Comparison of ENCODE assay signal across 16 cellular contexts in the genomic region with DNA sequence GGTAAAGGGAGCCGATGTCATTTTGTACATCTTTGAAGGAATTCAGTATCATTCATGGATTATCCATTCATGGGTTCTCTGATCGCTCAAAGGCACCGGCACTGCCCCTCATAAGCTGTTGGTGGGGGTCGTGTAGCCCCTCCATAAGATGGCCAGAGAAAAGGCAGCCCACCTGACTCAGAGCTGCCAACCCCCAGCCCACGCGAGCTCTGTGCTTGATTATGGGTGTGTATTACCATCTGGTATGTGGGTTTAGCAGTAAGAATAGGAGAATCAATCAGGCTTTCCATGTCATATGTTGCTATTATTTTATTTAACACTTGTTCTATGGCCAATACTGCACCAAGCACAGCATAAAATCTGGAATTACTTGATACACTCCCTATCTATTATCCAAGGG. TPM values are rescaled to one million over a fixed set of nuclear protein-coding genes. Genes with fewer than 3 reads are reported as not detected.
DNase-seq lines count a peak whose midpoint lies in the region; ATAC-seq and TF ChIP-seq lines count a peak whose summit lies in the region.
"Had no signal": no experiment of that assay in that cellular context is flagged by ENCODE, and none has a peak within 500 bp of the region (broad histone marks: within the 10 kb centered on the region; RNA-seq: fewer than 3 reads in every experiment).

No MANE protein-coding gene starts in this region.

- H3K27ac Mint-ChIP-seq in activated CD8-positive, alpha-beta T cell treated with anti-CD3 and anti-CD28 coated beads for 36 hours: peak overlapping the region; percentile 62
- peak overlapping the region; percentile 68 for H3K27ac Mint-ChIP-seq in activated naive CD8-positive, alpha-beta T cell treated with anti-CD3 and anti-CD28 coated beads, Interleukin-2, amount 10 ng/mL, durations not matched to agents 7 days and 5 days
- peak overlapping the region; percentile 18 for H3K27ac Mint-ChIP-seq in stimulated activated effector memory CD8-positive, alpha-beta T cell treated with anti-CD3 and anti-CD28 coated beads, Interleukin-12 subunit alpha, Interleukin-12 subunit beta, amount 100 ng/mL, for 72 hours
- H3K27ac Mint-ChIP-seq: HFFc6 had no signal

- H3K9me3 Mint-ChIP-seq in activated CD8-positive, alpha-beta T cell treated with anti-CD3 and anti-CD28 coated beads for 36 hours: no peaks in the 10 kb centered on the region
- H3K9me3 Mint-ChIP-seq in activated naive CD8-positive, alpha-beta T cell treated with anti-CD3 and anti-CD28 coated beads, Interleukin-2, amount 10 ng/mL, durations not matched to agents 7 days and 5 days: no peaks in the 10 kb centered on the region
- no peaks in the 10 kb centered on the region for H3K9me3 Mint-ChIP-seq in stimulated activated effector memory CD8-positive, alpha-beta T cell treated with anti-CD3 and anti-CD28 coated beads, Interleukin-12 subunit alpha, Interleukin-12 subunit beta, amount 100 ng/mL, for 72 hours
- H3K9me3 Mint-ChIP-seq: HFFc6 had no signal

- CTCF ChIA-PET in activated CD8-positive, alpha-beta T cell treated with anti-CD3 and anti-CD28 coated beads for 36 hours (lab: Charles Lee): interaction anchor here (0.8 to 1.5 kb wide), 6 partner anchors 9 to 82 kb away, joined by 3 to 6 read pairs (median 3); no protein-coding TSS in a partner anchor

- POLR2A ChIA-PET in activated CD8-positive, alpha-beta T cell treated with anti-CD3 and anti-CD28 coated beads for 36 hours (lab: Charles Lee): interaction anchor here (1.2 to 1.6 kb wide), 2 partner anchors 32 to 105 kb away, joined by 3 to 4 read pairs; partner anchors contain the start of genes AMIGO2 and PCED1B
- POLR2A ChIA-PET in activated naive CD8-positive, alpha-beta T cell treated with anti-CD3 and anti-CD28 coated beads, Interleukin-2, amount 10 ng/mL, durations not matched to agents 7 days and 5 days (lab: Charles Lee): no interaction called here

- peak overlapping the region; percentile 8 for H3K4me3 Mint-ChIP-seq in activated CD8-positive, alpha-beta T cell treated with anti-CD3 and anti-CD28 coated beads for 36 hours
- H3K4me3 Mint-ChIP-seq in activated naive CD8-positive, alpha-beta T cell treated with anti-CD3 and anti-CD28 coated beads, Interleukin-2, amount 10 ng/mL, durations not matched to agents 7 days and 5 days: peak overlapping the region; percentile 59
- H3K4me3 Mint-ChIP-seq in stimulated activated effector memory CD8-positive, alpha-beta T cell treated with anti-CD3 and anti-CD28 coated beads, Interleukin-12 subunit alpha, Interleukin-12 subunit beta, amount 100 ng/mL, for 72 hours: peak overlapping the region; percentile 21
- H3K4me3 Mint-ChIP-seq: HFFc6 had no signal

- DNase-seq in activated naive CD4-positive, alpha-beta T cell treated with Interleukin-2 at 50 U/mL for 16 hours: peak; percentile 9
- DNase-seq in activated naive CD4-positive, alpha-beta T cell treated with anti-CD3 and anti-CD28 coated beads, Interleukin-2, amount 50 U/mL, for 16 hours: no peak
- DNase-seq in activated CD8-positive, alpha-beta T cell treated with anti-CD3 and anti-CD28 coated beads for 36 hours: peak; percentile 13
- no peak for DNase-seq in activated naive CD8-positive, alpha-beta T cell treated with anti-CD3 and anti-CD28 coated beads, Interleukin-2, amount 10 ng/mL, durations not matched to agents 7 days and 5 days
- no peak for DNase-seq in stimulated activated effector memory CD8-positive, alpha-beta T cell treated with anti-CD3 and anti-CD28 coated beads, Interleukin-12 subunit alpha, Interleukin-12 subunit beta, amount 100 ng/mL, for 72 hours (ENCODE audit: low spot score in 2 of 2)
- DNase-seq in NOMO-1 treated with dmso at 0.1 percent for 144 hours (lab: John Stamatoyannopoulos, UW; ENCODE audit: unreplicated experiment) (no peak), cortex of kidney (lab: John Stamatoyannopoulos, UW) (no peak), NCI-H2081 (lab: John Stamatoyannopoulos, UW) (no peak)
- DNase-seq: COR-L47, EL, HFFc6, NCI-H1092, NCI-H146, NCI-H2081 treated with DMSO at 0.1 percent for 48 hours, NCI-H510A, NCI-H774 had no signal

- H3K27me3 Mint-ChIP-seq in activated CD8-positive, alpha-beta T cell treated with anti-CD3 and anti-CD28 coated beads for 36 hours: no peaks in the 10 kb centered on the region
- no peaks in the 10 kb centered on the region for H3K27me3 Mint-ChIP-seq in activated naive CD8-positive, alpha-beta T cell treated with anti-CD3 and anti-CD28 coated beads, Interleukin-2, amount 10 ng/mL, durations not matched to agents 7 days and 5 days

- H3K36me3 Mint-ChIP-seq in activated CD8-positive, alpha-beta T cell treated with anti-CD3 and anti-CD28 coated beads for 36 hours (ENCODE audit: low read depth): peaks cover 21% of the 10 kb centered on the region
- peaks cover 44% of the 10 kb centered on the region for H3K36me3 Mint-ChIP-seq in activated naive CD8-positive, alpha-beta T cell treated with anti-CD3 and anti-CD28 coated beads, Interleukin-2, amount 10 ng/mL, durations not matched to agents 7 days and 5 days
- no peaks in the 10 kb centered on the region for H3K36me3 Mint-ChIP-seq in stimulated activated effector memory CD8-positive, alpha-beta T cell treated with anti-CD3 and anti-CD28 coated beads, Interleukin-12 subunit alpha, Interleukin-12 subunit beta, amount 100 ng/mL, for 72 hours

- TF ChIP-seq CTCF in activated CD8-positive, alpha-beta T cell treated with anti-CD3 and anti-CD28 coated beads for 36 hours (IDR thresholded peaks at IDR 0.05): no peak

- intact Hi-C loops in activated CD8-positive, alpha-beta T cell treated with anti-CD3 and anti-CD28 coated beads for 36 hours (cut with micrococcal nuclease): no loop called here

- H3K4me1 Mint-ChIP-seq in activated CD8-positive, alpha-beta T cell treated with anti-CD3 and anti-CD28 coated beads for 36 hours (ENCODE audit: low read depth): peaks cover 30% of the 10 kb centered on the region
- peaks cover 23% of the 10 kb centered on the region for H3K4me1 Mint-ChIP-seq in activated naive CD8-positive, alpha-beta T cell treated with anti-CD3 and anti-CD28 coated beads, Interleukin-2, amount 10 ng/mL, durations not matched to agents 7 days and 5 days
- H3K4me1 Mint-ChIP-seq in stimulated activated effector memory CD8-positive, alpha-beta T cell treated with anti-CD3 and anti-CD28 coated beads, Interleukin-12 subunit alpha, Interleukin-12 subunit beta, amount 100 ng/mL, for 72 hours: peaks cover 22% of the 10 kb centered on the region

- peak; percentile 29 for ATAC-seq in activated CD8-positive, alpha-beta T cell treated with anti-CD3 and anti-CD28 coated beads for 36 hours
- ATAC-seq in activated naive CD8-positive, alpha-beta T cell treated with anti-CD3 and anti-CD28 coated beads, Interleukin-2, amount 10 ng/mL, durations not matched to agents 7 days and 5 days (ENCODE audit: low read depth): no peak
- peak; percentile 60 for ATAC-seq in stimulated activated effector memory CD8-positive, alpha-beta T cell treated with anti-CD3 and anti-CD28 coated beads, Interleukin-12 subunit alpha, Interleukin-12 subunit beta, amount 100 ng/mL, for 72 hours

RNA-seq across cellular contexts. Expression of gene AMIGO2, which starts 32.1 kb away (rescaled TPM):
- total RNA-seq in activated CD8-positive, alpha-beta T cell treated with anti-CD3 and anti-CD28 coated beads for 36 hours: 10 to 100 TPM; 12.1 to 12.5 TPM
- 10 to 100 TPM; 20.2 to 20.5 TPM for total RNA-seq in activated naive CD8-positive, alpha-beta T cell treated with anti-CD3 and anti-CD28 coated beads, Interleukin-2, amount 10 ng/mL, durations not matched to agents 7 days and 5 days

RNA-seq across cellular contexts. Expression of gene PCED1B, which starts 32.4 kb away (rescaled TPM):
- total RNA-seq in activated CD8-positive, alpha-beta T cell treated with anti-CD3 and anti-CD28 coated beads for 36 hours: 100 to 1,000 TPM; 117 to 119 TPM
- total RNA-seq in activated naive CD8-positive, alpha-beta T cell treated with anti-CD3 and anti-CD28 coated beads, Interleukin-2, amount 10 ng/mL, durations not matched to agents 7 days and 5 days: 100 to 1,000 TPM; 102 to 104 TPM

Comparison
In these comparisons a context has a peak if more than half of its experiments do, and no peak if none do; other contexts are left out.
1. DNase-seq: peak in activated naive CD4-positive, alpha-beta T cell treated with Interleukin-2 at 50 U/mL for 16 hours (single experiment) and activated CD8-positive, alpha-beta T cell treated with anti-CD3 and anti-CD28 coated beads for 36 hours (single experiment); none in activated naive CD4-positive, alpha-beta T cell treated with anti-CD3 and anti-CD28 coated beads, Interleukin-2, amount 50 U/mL, for 16 hours (single experiment), activated naive CD8-positive, alpha-beta T cell treated with anti-CD3 and anti-CD28 coated beads, Interleukin-2, amount 10 ng/mL, durations not matched to agents 7 days and 5 days (single experiment), stimulated activated effector memory CD8-positive, alpha-beta T cell treated with anti-CD3 and anti-CD28 coated beads, Interleukin-12 subunit alpha, Interleukin-12 subunit beta, amount 100 ng/mL, for 72 hours (0 of 2), NOMO-1 treated with dmso at 0.1 percent for 144 hours (single experiment), cortex of kidney (single experiment) and NCI-H2081 (0 of 2).
2. H3K27ac Mint-ChIP-seq: peak in every context shown above with its lines; median percentile 68 in activated naive CD8-positive, alpha-beta T cell treated with anti-CD3 and anti-CD28 coated beads, Interleukin-2, amount 10 ng/mL, durations not matched to agents 7 days and 5 days; 62 in activated CD8-positive, alpha-beta T cell treated with anti-CD3 and anti-CD28 coated beads for 36 hours; 18 in stimulated activated effector memory CD8-positive, alpha-beta T cell treated with anti-CD3 and anti-CD28 coated beads, Interleukin-12 subunit alpha, Interleukin-12 subunit beta, amount 100 ng/mL, for 72 hours.
3. H3K4me3 Mint-ChIP-seq: peak in every context shown above with its lines; median percentile 59 in activated naive CD8-positive, alpha-beta T cell treated with anti-CD3 and anti-CD28 coated beads, Interleukin-2, amount 10 ng/mL, durations not matched to agents 7 days and 5 days; 21 in stimulated activated effector memory CD8-positive, alpha-beta T cell treated with anti-CD3 and anti-CD28 coated beads, Interleukin-12 subunit alpha, Interleukin-12 subunit beta, amount 100 ng/mL, for 72 hours; 8 in activated CD8-positive, alpha-beta T cell treated with anti-CD3 and anti-CD28 coated beads for 36 hours.